ENCODE assay signal across 9 cellular contexts in the genomic region with DNA sequence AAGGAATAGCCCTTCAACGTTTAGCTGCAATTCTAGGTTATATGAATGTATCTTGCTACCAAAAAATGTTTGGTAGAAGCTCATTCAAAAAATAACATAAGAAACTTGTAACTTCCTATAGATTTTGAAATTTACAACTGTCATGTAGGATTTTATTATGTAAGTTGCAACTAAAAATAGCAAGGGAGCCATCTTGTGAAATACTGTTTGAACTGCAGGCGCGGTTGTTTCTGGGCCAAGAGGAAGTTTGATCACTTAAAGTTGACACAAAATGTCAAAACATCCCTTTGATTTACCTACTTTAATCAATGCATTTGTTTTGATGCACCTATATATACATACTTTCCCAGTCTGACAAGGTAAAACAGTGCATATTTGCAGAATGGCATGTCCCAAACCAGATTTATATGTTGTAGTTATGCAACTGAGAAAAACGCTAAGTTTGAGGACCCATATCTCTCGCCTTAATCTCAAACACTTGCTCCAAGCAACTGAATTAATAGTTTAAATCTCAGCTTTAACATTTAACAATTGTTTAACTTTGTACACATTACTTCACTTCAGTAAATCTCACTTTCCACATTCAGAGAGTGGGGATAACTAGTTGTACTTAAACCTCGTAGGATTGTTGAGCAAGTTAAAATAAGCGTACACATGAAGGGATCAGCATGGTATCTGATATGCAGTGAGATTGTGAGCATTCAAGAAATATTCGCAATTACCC.
DNase-seq lines count a peak whose midpoint lies in the region; ATAC-seq lines count a peak whose summit lies in the region.
"Had no signal": no experiment of that assay in that cellular context is flagged by ENCODE, and none has a peak within 500 bp of the region (broad histone marks: within the 10 kb centered on the region; RNA-seq: fewer than 3 reads in every experiment).

No MANE protein-coding gene starts in this region.

- no peak overlapping the region for H2BK5ac ChIP-seq in neuronal stem cell (ENCODE audit: low read length)

- H3K36me3 ChIP-seq in neuronal stem cell (replicated peaks in 1 of 2; ENCODE audit: control insufficient read depth in 2 of 2, insufficient read depth in 2 of 2, low read length in 2 of 2), result no peaks in the 10 kb centered on the region

- WGBS in right cardiac atrium, result 62% methylated on average over 8 of the region's 8 CpGs
- no CpG with 5 or more reads among the region's 8 CpGs for WGBS in neuronal stem cell (ENCODE audit: extremely low coverage in 2 of 2, insufficient read length in 2 of 2, insufficient replicate concordance in 1 of 2), 2 donors

- no peak overlapping the region for H3K18ac ChIP-seq in neuronal stem cell (ENCODE audit: low read length)

- H3K4me1 ChIP-seq in right cardiac atrium (ENCODE audit: control insufficient read depth, insufficient read depth, low read length) (no peaks in the 10 kb centered on the region), neuronal stem cell (ENCODE audit: control insufficient read depth in 2 of 2, insufficient read depth in 1 of 2, low read depth in 1 of 2, low read length in 2 of 2) (no peaks in the 10 kb centered on the region)

- no peak overlapping the region for H3K4me2 ChIP-seq in neuronal stem cell (ENCODE audit: insufficient read depth, low read length, poor library complexity, severe bottlenecking)

- no peak overlapping the region for H2AFZ ChIP-seq in neuronal stem cell (ENCODE audit: low read length)

- no peak overlapping the region for H4K8ac ChIP-seq in neuronal stem cell (ENCODE audit: low read depth, low read length)

- no peaks in the 10 kb centered on the region for H3K27me3 ChIP-seq in right cardiac atrium (ENCODE audit: control insufficient read depth, insufficient read depth)
- H3K27me3 ChIP-seq in neuronal stem cell (ENCODE audit: control insufficient read depth in 3 of 3, insufficient read depth in 3 of 3, low read depth in 1 of 3, low read length in 3 of 3), result no peaks in the 10 kb centered on the region

- ATAC-seq in right cardiac atrium, result no peak

- H3K9me3 ChIP-seq in right cardiac atrium (ENCODE audit: control insufficient read depth, low read length), result peaks cover 2% of the 10 kb centered on the region
- no peaks in the 10 kb centered on the region for H3K9me3 ChIP-seq in neuronal stem cell (replicated peaks in 1 of 2; ENCODE audit: control insufficient read depth in 2 of 2, insufficient read depth in 1 of 2, low read depth in 1 of 2, low read length in 2 of 2)

- H2AK5ac ChIP-seq in neuronal stem cell (ENCODE audit: low read depth, low read length), result no peak overlapping the region

- no peak overlapping the region for H3K27ac ChIP-seq in right cardiac atrium (ENCODE audit: low read length)
- H3K27ac ChIP-seq in neuronal stem cell (replicated peaks; ENCODE audit: low read length), result no peak overlapping the region

- H3K4me3 ChIP-seq in right cardiac atrium (ENCODE audit: low read length) (no peak overlapping the region), neuronal stem cell (ENCODE audit: low read length in 2 of 2) (no peak overlapping the region)

- no peak overlapping the region for H2BK15ac ChIP-seq in neuronal stem cell (ENCODE audit: low read length)

- H3K23ac ChIP-seq in neuronal stem cell (ENCODE audit: low read depth, low read length, poor library complexity), result no peak overlapping the region

- H3K4ac ChIP-seq in neuronal stem cell (ENCODE audit: low read length), result no peak overlapping the region

- no peaks in the 10 kb centered on the region for H3K79me1 ChIP-seq in neuronal stem cell (ENCODE audit: low read depth, low read length)

- no peak overlapping the region for H4K91ac ChIP-seq in neuronal stem cell (ENCODE audit: low read depth, low read length, poor library complexity)

- no peak overlapping the region for H3K9ac ChIP-seq in neuronal stem cell (ENCODE audit: low read depth, low read length, poor library complexity)

- no peak overlapping the region for H2BK12ac ChIP-seq in neuronal stem cell (ENCODE audit: low read length)

- intact Hi-C loops in right cardiac atrium (cut with DNase I), result no loop called here

- H3K14ac ChIP-seq in neuronal stem cell (ENCODE audit: low read length), result no peak overlapping the region

- DNase-seq in NCI-H2171 treated with DMSO at 0.1 percent for 48 hours (lab: John Stamatoyannopoulos, UW), result peak; percentile 17
- no peak for DNase-seq in NCI-H2171 (lab: John Stamatoyannopoulos, UW)
- peak; percentile 70 for DNase-seq in NCI-H460 (ENCODE audit: extremely low read depth, low read depth)
- DNase-seq in dermis blood vessel endothelial cell, result peak; percentile 56
- peak; percentile 51 for DNase-seq in renal cortical epithelial cell (ENCODE audit: low read depth)
- no peak for DNase-seq in right cardiac atrium
- no peak for DNase-seq in neuronal stem cell (ENCODE audit: low spot score)
- no peak for DNase-seq in Ammon's horn (ENCODE audit: low spot score)
- DNase-seq: activated CD4-positive, CD25-positive, alpha-beta regulatory T cell treated with anti-CD3 and anti-CD28 coated beads, Interleukin-2, amount 50 U/mL, for 72 hours had no signal

- no peak overlapping the region for H2BK120ac ChIP-seq in neuronal stem cell (ENCODE audit: low read depth, low read length)

Comparison
In these comparisons a context has a peak if more than half of its experiments do, and no peak if none do; other contexts are left out.
1. DNase-seq: peak in NCI-H2171 treated with DMSO at 0.1 percent for 48 hours (single experiment), NCI-H460 (single experiment), dermis blood vessel endothelial cell (single experiment) and renal cortical epithelial cell (single experiment); none in NCI-H2171 (single experiment), right cardiac atrium (0 of 3), neuronal stem cell (single experiment) and Ammon's horn (single experiment).